8 cellular contexts compared by ENCODE assay signal in the genomic region with DNA sequence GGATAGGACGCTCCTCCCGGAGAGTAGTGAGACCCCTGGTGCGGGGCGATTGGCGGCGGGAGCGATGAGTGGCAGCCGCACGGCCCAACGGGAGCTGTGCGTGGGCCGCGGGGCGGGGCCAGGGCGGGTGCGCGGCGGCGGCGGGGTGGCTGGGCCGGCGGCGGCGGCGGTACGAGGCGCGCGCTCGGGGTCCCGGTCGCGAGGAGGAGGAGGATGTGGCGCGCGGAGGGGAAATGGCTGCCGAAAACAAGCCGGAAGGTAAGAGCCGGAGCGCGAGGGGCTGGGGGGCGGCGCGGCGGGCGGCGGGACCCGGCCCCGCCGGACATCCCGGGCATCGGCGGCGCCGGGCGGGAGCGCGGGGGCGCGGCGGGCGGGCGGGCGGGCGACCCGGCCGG. TPM values are rescaled to one million over a fixed set of nuclear protein-coding genes. Genes with fewer than 3 reads are reported as not detected.
DNase-seq lines count a peak whose midpoint lies in the region; ATAC-seq, FAIRE-seq and TF ChIP-seq lines count a peak whose summit lies in the region.

A gene with protein sequence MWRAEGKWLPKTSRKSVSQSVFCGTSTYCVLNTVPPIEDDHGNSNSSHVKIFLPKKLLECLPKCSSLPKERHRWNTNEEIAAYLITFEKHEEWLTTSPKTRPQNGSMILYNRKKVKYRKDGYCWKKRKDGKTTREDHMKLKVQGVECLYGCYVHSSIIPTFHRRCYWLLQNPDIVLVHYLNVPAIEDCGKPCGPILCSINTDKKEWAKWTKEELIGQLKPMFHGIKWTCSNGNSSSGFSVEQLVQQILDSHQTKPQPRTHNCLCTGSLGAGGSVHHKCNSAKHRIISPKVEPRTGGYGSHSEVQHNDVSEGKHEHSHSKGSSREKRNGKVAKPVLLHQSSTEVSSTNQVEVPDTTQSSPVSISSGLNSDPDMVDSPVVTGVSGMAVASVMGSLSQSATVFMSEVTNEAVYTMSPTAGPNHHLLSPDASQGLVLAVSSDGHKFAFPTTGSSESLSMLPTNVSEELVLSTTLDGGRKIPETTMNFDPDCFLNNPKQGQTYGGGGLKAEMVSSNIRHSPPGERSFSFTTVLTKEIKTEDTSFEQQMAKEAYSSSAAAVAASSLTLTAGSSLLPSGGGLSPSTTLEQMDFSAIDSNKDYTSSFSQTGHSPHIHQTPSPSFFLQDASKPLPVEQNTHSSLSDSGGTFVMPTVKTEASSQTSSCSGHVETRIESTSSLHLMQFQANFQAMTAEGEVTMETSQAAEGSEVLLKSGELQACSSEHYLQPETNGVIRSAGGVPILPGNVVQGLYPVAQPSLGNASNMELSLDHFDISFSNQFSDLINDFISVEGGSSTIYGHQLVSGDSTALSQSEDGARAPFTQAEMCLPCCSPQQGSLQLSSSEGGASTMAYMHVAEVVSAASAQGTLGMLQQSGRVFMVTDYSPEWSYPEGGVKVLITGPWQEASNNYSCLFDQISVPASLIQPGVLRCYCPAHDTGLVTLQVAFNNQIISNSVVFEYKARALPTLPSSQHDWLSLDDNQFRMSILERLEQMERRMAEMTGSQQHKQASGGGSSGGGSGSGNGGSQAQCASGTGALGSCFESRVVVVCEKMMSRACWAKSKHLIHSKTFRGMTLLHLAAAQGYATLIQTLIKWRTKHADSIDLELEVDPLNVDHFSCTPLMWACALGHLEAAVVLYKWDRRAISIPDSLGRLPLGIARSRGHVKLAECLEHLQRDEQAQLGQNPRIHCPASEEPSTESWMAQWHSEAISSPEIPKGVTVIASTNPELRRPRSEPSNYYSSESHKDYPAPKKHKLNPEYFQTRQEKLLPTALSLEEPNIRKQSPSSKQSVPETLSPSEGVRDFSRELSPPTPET (N-terminal part only) (plus strand): TSS at position 137 of the 395 bp plus-strand sequence. CDS start 77 bp downstream, at position 214.

- H4K20me1 ChIP-seq in OCI-LY7 (ENCODE audit: insufficient read depth, low read length) = peaks cover 17% of the 10 kb centered on the region; the same call in 1 of the 2 replicates
- peaks cover 26% of the 10 kb centered on the region in 2 experiments for H4K20me1 ChIP-seq in H1 (replicated peaks in 1 of 2; ENCODE audit: control insufficient read depth in 1 of 2, insufficient read depth in 2 of 2, low read length in 2 of 2)

- no peak for TF ChIP-seq RAD21 in H1 (IDR thresholded peaks at IDR 0.05 in 1 of 2, conservative IDR thresholded peaks at IDR 0.05 in 1 of 2; ENCODE audit: low read depth in 2 of 2, low read length in 2 of 2)

- no peak within 1 kb of the TSS for H2BK12ac ChIP-seq in H1 (ENCODE audit: low read depth, low read length)

- no peaks in the 10 kb centered on the region for H3K9me3 Mint-ChIP-seq in naive B cell

- H3K27ac Mint-ChIP-seq in naive B cell = peak within 1 kb of the TSS; percentile 96 to 99 (median 97)

- peaks cover 27% of the 10 kb centered on the region for H3K79me1 ChIP-seq in H1 (ENCODE audit: low read depth, low read length)

- H3K36me3 Mint-ChIP-seq in naive B cell = peaks cover 0 to 7% of the 10 kb centered on the region in 2 donors

- DNase-seq in BJ (ENCODE audit: low read depth) = no peak
- no peak for DNase-seq in OCI-LY7 (ENCODE audit: low spot score)
- DNase-seq in H1 (ENCODE audit: low read depth in 1 of 2, low spot score in 2 of 2) = peak in 1 of 2 experiments; percentile 97
- DNase-seq in naive B cell = no peak
- DNase-seq in NCI-H146 treated with DMSO at 0.1 percent for 48 hours (lab: John Stamatoyannopoulos, UW; ENCODE audit: unreplicated experiment) = no peak
- DNase-seq in DMS79 (lab: John Stamatoyannopoulos, UW) = no peak

- peak within 1 kb of the TSS; percentile 92 to 100 (median 97) for H3K4me3 Mint-ChIP-seq in naive B cell

- H3K4ac ChIP-seq in H1 (replicated peaks; ENCODE audit: insufficient read length, low read depth, low read length) = no peak within 1 kb of the TSS

- CTCF ChIA-PET in BJ (lab: Yijun Ruan, JAX) = interaction anchor here (1.2 to 2.2 kb wide), 5 partner anchors 11 to 864 kb away, joined by 3 to 10 read pairs (median 4); a partner anchor contains a TSS
- CTCF ChIA-PET in OCI-LY7 (lab: Charles Lee; ENCODE audit: unreplicated experiment) = interaction anchor here (0.6 kb wide), 1 partner anchor 59 kb away, joined by 4 read pairs; no protein-coding TSS in a partner anchor
- CTCF ChIA-PET in H1 (lab: Charles Lee; ENCODE audit: partially characterized antibody) = interaction anchor here (0.6 to 0.9 kb wide), 2 partner anchors 10 to 65 kb away, joined by 3 to 4 read pairs; no protein-coding TSS in a partner anchor

- H3K27ac ChIP-seq in OCI-LY7 (ENCODE audit: low read depth, low read length, poor library complexity, severe bottlenecking) (peak within 1 kb of the TSS; percentile 71), H1 (ENCODE audit: low read depth, low read length) (peak within 1 kb of the TSS; percentile 95)

- peak within 1 kb of the TSS; percentile 62 for H2AFZ ChIP-seq in OCI-LY7 (ENCODE audit: low read length)
- H2AFZ ChIP-seq in H1 (ENCODE audit: low read length) = no peak within 1 kb of the TSS

- no peaks in the 10 kb centered on the region for H3K27me3 ChIP-seq in BJ (ENCODE audit: control insufficient read depth, insufficient read depth, low read length)
- H3K27me3 ChIP-seq in H1 (replicated peaks in 1 of 4; ENCODE audit: control insufficient read depth in 3 of 4, extremely low read depth in 1 of 4, insufficient read depth in 3 of 4, low read length in 3 of 4) = no peaks in the 10 kb centered on the region

- TF ChIP-seq EP300 in H1 (IDR thresholded peaks at IDR 0.05; ENCODE audit: borderline replicate concordance in 1 of 2, low read depth in 2 of 2, low read length in 2 of 2) = no peak

- peaks cover 44 to 59% (median 51%) of the 10 kb centered on the region in 3 donors for H3K4me1 Mint-ChIP-seq in naive B cell

- intact Hi-C loops in OCI-LY7 (cut with micrococcal nuclease; ENCODE audit: unreplicated experiment) = no loop called here

- no peaks in the 10 kb centered on the region for H3K36me3 ChIP-seq in BJ (ENCODE audit: control insufficient read depth, insufficient read depth, low read length)
- no peaks in the 10 kb centered on the region for H3K36me3 ChIP-seq in OCI-LY7 (ENCODE audit: insufficient read depth, low read length)
- H3K36me3 ChIP-seq in H1 (ENCODE audit: control insufficient read depth in 2 of 4, insufficient read depth in 4 of 4, low read length in 3 of 4) = peaks cover 0 to 3% (median 0%) of the 10 kb centered on the region in 4 experiments; a peak in 1 of 8 replicates

- no peaks in the 10 kb centered on the region for H3K27me3 Mint-ChIP-seq in naive B cell

- peak within 1 kb of the TSS; percentile 70 to 87 (median 74) for H3K9ac ChIP-seq in H1 (replicated peaks in 1 of 4; ENCODE audit: extremely low read depth in 1 of 4, low read depth in 3 of 4, low read length in 3 of 4)

- H4K8ac ChIP-seq in H1 (ENCODE audit: extremely low read depth, insufficient read depth, low read length) = peak within 1 kb of the TSS; percentile 95

- no peak within 1 kb of the TSS for H2BK20ac ChIP-seq in H1 (ENCODE audit: low read length)

- TF ChIP-seq POLR2A in H1 (IDR thresholded peaks at IDR 0.05; ENCODE audit: control extremely low read depth in 1 of 2, low read depth in 2 of 2, low read length in 2 of 2) = no peak

- POLR2A ChIA-PET in BJ (lab: Charles Lee) = interaction anchor here (0.9 to 1.1 kb wide), 3 partner anchors 9 to 188 kb away, joined by 3 to 5 read pairs (median 5); no protein-coding TSS in a partner anchor
- POLR2A ChIA-PET in OCI-LY7 (lab: Charles Lee) = no interaction called here
- POLR2A ChIA-PET in H1 (lab: Charles Lee; ENCODE audit: partially characterized antibody) = interaction anchor here (0.6 to 3.0 kb wide), 19 partner anchors 8 to 178 kb away, joined by 3 to 18 read pairs (median 3); a partner anchor contains a TSS

- H3K23me2 ChIP-seq in H1 (ENCODE audit: low read depth, low read length) = peaks cover 8% of the 10 kb centered on the region

- H2BK120ac ChIP-seq in H1 (replicated peaks; ENCODE audit: low read depth, low read length) = no peak within 1 kb of the TSS

- H3K14ac ChIP-seq in H1 (ENCODE audit: insufficient read length) = no peak within 1 kb of the TSS

- H3K4me3 ChIP-seq in BJ (ENCODE audit: low read depth, low read length) (peak within 1 kb of the TSS; percentile 89), OCI-LY7 (ENCODE audit: low read depth, low read length, poor library complexity, severe bottlenecking) (peak within 1 kb of the TSS; percentile 96), H1 (ENCODE audit: extremely low read depth in 1 of 4, insufficient read depth in 2 of 4, low read depth in 3 of 4, low read length in 4 of 4) (peak within 1 kb of the TSS; percentile 79 to 94 (median 84))

- H3K23ac ChIP-seq in H1 (ENCODE audit: insufficient read length) = no peak within 1 kb of the TSS

- no peak within 1 kb of the TSS for H2BK5ac ChIP-seq in H1 (ENCODE audit: low read depth, low read length)

- TF ChIP-seq CTCF in BJ (IDR thresholded peaks at IDR 0.05; ENCODE audit: insufficient read depth, low read depth, low read length) = no peak
- TF ChIP-seq CTCF in OCI-LY7 (conservative IDR thresholded peaks at IDR 0.05; ENCODE audit: low read length) = no peak
- no peak for TF ChIP-seq CTCF in H1 (IDR thresholded peaks at IDR 0.05; ENCODE audit: control extremely low read depth in 1 of 3, insufficient read depth in 1 of 3, low read depth in 1 of 3, low read length in 3 of 3)

- WGBS in H1 (ENCODE audit: extremely low coverage in 1 of 2, insufficient coverage in 1 of 2, insufficient read length in 1 of 2, insufficient replicate concordance in 2 of 2, low coverage in 1 of 2, low lambda C conversion rate in 2 of 2, missing lambda C conversion rate in 1 of 2), 2 experiments = 0% methylated on average over 14 of the region's 67 CpGs; no CpG with 5 or more reads in 1 of the 2 experiments

- peak within 1 kb of the TSS; percentile 4 for H4K5ac ChIP-seq in H1 (ENCODE audit: insufficient read length, low read depth, low read length)

- peak within 1 kb of the TSS; percentile 99 for H3K4me2 ChIP-seq in OCI-LY7 (ENCODE audit: low read length)
- H3K4me2 ChIP-seq in H1 (ENCODE audit: insufficient read depth in 1 of 2, low read depth in 2 of 2, low read length in 2 of 2) = peak within 1 kb of the TSS; percentile 90 to 100

- H3K79me2 ChIP-seq in OCI-LY7 (ENCODE audit: insufficient read depth, low read depth, low read length) (peaks cover 54% of the 10 kb centered on the region; the same call in 1 of the 2 replicates), H1 (ENCODE audit: control insufficient read depth in 1 of 2, insufficient read depth in 2 of 2, low read length in 2 of 2) (peaks cover 36 to 56% of the 10 kb centered on the region in 2 experiments)

- H3K4me1 ChIP-seq in OCI-LY7 (ENCODE audit: insufficient read depth, low read length, poor library complexity, severe bottlenecking) (peaks cover 35% of the 10 kb centered on the region), H1 (replicated peaks in 1 of 4; ENCODE audit: control insufficient read depth in 3 of 4, insufficient read depth in 4 of 4, low read length in 3 of 4) (peaks cover 3 to 20% (median 10%) of the 10 kb centered on the region in 4 experiments; a peak in 6 of 7 replicates)

- H2AK5ac ChIP-seq in H1 (ENCODE audit: low read depth, low read length) = no peak within 1 kb of the TSS

- no peak within 1 kb of the TSS for H2BK15ac ChIP-seq in H1 (ENCODE audit: low read length)

- ATAC-seq in GM21737 (IDR thresholded peaks at IDR 0.05; ENCODE audit: unreplicated experiment) (peak; percentile 71), naive B cell (ENCODE audit: low read depth in 2 of 2) (peak; percentile 75 to 77), HG02938 (IDR thresholded peaks at IDR 0.05; ENCODE audit: unreplicated experiment) (no peak)

- H3K56ac ChIP-seq in H1 (replicated peaks; ENCODE audit: insufficient read length, low read depth, low read length) = peak within 1 kb of the TSS; percentile 62

- no peak for FAIRE-seq in H1 (lab: Jason Lieb, UNC)

- no peak within 1 kb of the TSS for H4K91ac ChIP-seq in H1 (replicated peaks; ENCODE audit: insufficient read length, low read length)

- BruUV-seq in OCI-LY7 (replicated peaks; lab: Mats Ljungman, UMichigan) = no TSS peak

- H3K18ac ChIP-seq in H1 (ENCODE audit: extremely low read depth, low read length) = no peak within 1 kb of the TSS

- H3K9me2 ChIP-seq in OCI-LY7 (ENCODE audit: insufficient read depth, low read length) = no peaks in the 10 kb centered on the region

- H3K9me3 ChIP-seq in OCI-LY7 (ENCODE audit: low read length) = no peaks in the 10 kb centered on the region
- no peaks in the 10 kb centered on the region for H3K9me3 ChIP-seq in H1 (ENCODE audit: insufficient read depth in 2 of 2, low read depth in 1 of 2, low read length in 1 of 2)

RNA-seq across cellular contexts. Expression of the gene that starts here (rescaled TPM):
- polyA plus RNA-seq in BJ (2011; rRNA removed) (23.1 and 48.4 TPM in 2 replicates), H1 (2011; rRNA removed) (47.9 and 65.0 TPM in 2 replicates), naive B cell (ENCODE audit: low read depth in 6 of 6) (100 to 1,000 TPM in 1 of 6 donors, 10 to 100 TPM in 5; 75.4 to 140 (median 88.8) TPM)
- polyA minus RNA-seq in BJ (2011; rRNA and poly(A)+ RNA removed) = 16.1 and 19.2 TPM in 2 replicates
- 40.2 and 43.9 TPM in 2 replicates for total RNA-seq in OCI-LY7 (2014; rRNA removed; shearing (Covaris generic))
- total RNA-seq in OCI-LY7 (2022) = 73.3 and 80.8 TPM in 2 replicates
- 119 and 131 TPM in 2 replicates for total RNA-seq in H1 (2021; fragmentation: NEBNext Ultra II Directional; extraction: Animal tissue kit (Norgen Biotek cat#: 25700))
- 93.6 TPM for polyA plus RNA-seq in H1 (2011; cell fraction: cytosol; rRNA removed)
- polyA plus RNA-seq in H1 (2011; cell fraction: nucleus; rRNA removed) = 21.4 TPM
- polyA plus RNA-seq in H1 (2012, experiment 1 of 2) = 82.2 to 151 TPM (median 99.7 TPM) in 4 replicates
- polyA plus RNA-seq in H1 (2012, experiment 2 of 2) = 162 TPM
- polyA plus RNA-seq in H1 (2013, experiment 1 of 2) = 154 TPM
- 157 TPM for polyA plus RNA-seq in H1 (2013, experiment 2 of 2)
- 25.9 and 27.4 TPM in 2 replicates for polyA minus RNA-seq in H1 (2011; rRNA and poly(A)+ RNA removed)
- polyA minus RNA-seq in H1 (2011; cell fraction: cytosol; rRNA and poly(A)+ RNA removed) = 28.8 TPM
- polyA minus RNA-seq in H1 (2011; cell fraction: nucleus; rRNA and poly(A)+ RNA removed) = 53.9 TPM
